In genomic region chr6:153872946-153873345, GRCh38 we compare ENCODE assay signal across 21 cellular contexts.
"Had no signal": no experiment of that assay in that cellular context is flagged by ENCODE, and none has a peak within 500 bp of the region (broad histone marks: within the 10 kb centered on the region; RNA-seq: fewer than 3 reads in every experiment).

No MANE protein-coding gene starts in this region.

- H3K9ac ChIP-seq: neural progenitor cell, parathyroid adenoma had no signal

- H3K79me2 ChIP-seq: parathyroid adenoma had no signal

- H3K4me1 ChIP-seq: heart right ventricle, neural progenitor cell, parathyroid adenoma, right atrium auricular region had no signal

- DNase-seq: activated CD4-positive, alpha-beta T cell treated with anti-CD3 and anti-CD28 coated beads, Interleukin-2, amount 50 U/mL, for 48 hours; activated CD8-positive, alpha-beta memory T cell treated with anti-CD3 and anti-CD28 coated beads, Interleukin-2, amount 10 ng/mL, durations not matched to agents 7 days and 5 days; activated gamma-delta T cell treated with Interleukin-2 at 50 U/mL for 16 hours; activated naive CD8-positive, alpha-beta T cell treated with anti-CD3 and anti-CD28 coated beads for 36 hours; activated T-cell treated with anti-CD3 and anti-CD28 coated beads, Interleukin-2, amount 50 U/mL, for 4 hours; effector CD4-positive, alpha-beta T cell; heart right ventricle; islet precursor cell; stimulated activated naive B cell treated with anti-CD40 and anti-IgM and Interleukin-4, amounts not matched to agents 10 μg/mL and 1 μg/mL and 100 μg/mL, for 72 hours; SW 1271 had no signal

- H3K4me2 ChIP-seq: neural progenitor cell, smooth muscle cell had no signal

- H3K27me3 ChIP-seq: heart right ventricle, neural progenitor cell, right atrium auricular region had no signal

- H3K4me3 Mint-ChIP-seq: activated CD8-positive, alpha-beta memory T cell treated with anti-CD3 and anti-CD28 coated beads, Interleukin-2, amount 10 ng/mL, durations not matched to agents 7 days and 5 days; activated naive CD8-positive, alpha-beta T cell treated with anti-CD3 and anti-CD28 coated beads for 36 hours; activated T-cell treated with anti-CD3 and anti-CD28 coated beads, Interleukin-2, amount 50 U/mL, for 4 hours; mesothelial cell of epicardium; neural progenitor cell; stimulated activated naive B cell treated with anti-CD40 and anti-IgM and Interleukin-4, amounts not matched to agents 10 μg/mL and 1 μg/mL and 100 μg/mL, for 72 hours; T-helper 2 cell treated with Interferon-gamma antibody and Interleukin-4, amounts not matched to agents 5 μg/mL and 100 μg/mL, for 36 hours; type B pancreatic cell had no signal

- H3K9me3 Mint-ChIP-seq: T-helper 2 cell treated with Interferon-gamma antibody and Interleukin-4, amounts not matched to agents 5 μg/mL and 100 μg/mL, for 36 hours had no signal

- H3K9me3 ChIP-seq: right atrium auricular region had no signal

- H3K36me3 Mint-ChIP-seq: activated CD8-positive, alpha-beta memory T cell treated with anti-CD3 and anti-CD28 coated beads, Interleukin-2, amount 10 ng/mL, durations not matched to agents 7 days and 5 days; activated naive CD8-positive, alpha-beta T cell treated with anti-CD3 and anti-CD28 coated beads for 36 hours; mesothelial cell of epicardium; neural progenitor cell; stimulated activated naive B cell treated with anti-CD40 and anti-IgM and Interleukin-4, amounts not matched to agents 10 μg/mL and 1 μg/mL and 100 μg/mL, for 72 hours; type B pancreatic cell had no signal

- H3K36me3 ChIP-seq: heart right ventricle, neural progenitor cell, right atrium auricular region had no signal

- H3K27ac Mint-ChIP-seq: activated CD8-positive, alpha-beta memory T cell treated with anti-CD3 and anti-CD28 coated beads, Interleukin-2, amount 10 ng/mL, durations not matched to agents 7 days and 5 days; activated naive CD8-positive, alpha-beta T cell treated with anti-CD3 and anti-CD28 coated beads for 36 hours; mesothelial cell of epicardium; neural progenitor cell; stimulated activated naive B cell treated with anti-CD40 and anti-IgM and Interleukin-4, amounts not matched to agents 10 μg/mL and 1 μg/mL and 100 μg/mL, for 72 hours; T-helper 2 cell treated with Interferon-gamma antibody and Interleukin-4, amounts not matched to agents 5 μg/mL and 100 μg/mL, for 36 hours; type B pancreatic cell had no signal

- FAIRE-seq: colon, endothelial cell of umbilical vein, frontal cortex had no signal

- ATAC-seq: activated CD4-positive, CD25-positive, alpha-beta regulatory T cell treated with anti-CD3 and anti-CD28 coated beads, Interleukin-2, amount 50 U/mL, for 24 hours; activated CD8-positive, alpha-beta memory T cell treated with anti-CD3 and anti-CD28 coated beads, Interleukin-2, amount 10 ng/mL, durations not matched to agents 7 days and 5 days; activated T-cell treated with anti-CD3 and anti-CD28 coated beads, Interleukin-2, amount 50 U/mL, for 4 hours; heart right ventricle; stimulated activated naive B cell treated with anti-CD40 and anti-IgM and Interleukin-4, amounts not matched to agents 10 μg/mL and 1 μg/mL and 100 μg/mL, for 72 hours had no signal

- H2AFZ ChIP-seq: neural progenitor cell, parathyroid adenoma had no signal

- H3K27ac ChIP-seq: heart right ventricle, neural progenitor cell, parathyroid adenoma, right atrium auricular region had no signal

- H3K4me1 Mint-ChIP-seq: activated CD8-positive, alpha-beta memory T cell treated with anti-CD3 and anti-CD28 coated beads, Interleukin-2, amount 10 ng/mL, durations not matched to agents 7 days and 5 days; mesothelial cell of epicardium; neural progenitor cell; stimulated activated naive B cell treated with anti-CD40 and anti-IgM and Interleukin-4, amounts not matched to agents 10 μg/mL and 1 μg/mL and 100 μg/mL, for 72 hours had no signal

- H3K4me3 ChIP-seq: heart right ventricle, neural progenitor cell, right atrium auricular region, smooth muscle cell had no signal

- H3K27me3 Mint-ChIP-seq: activated CD8-positive, alpha-beta memory T cell treated with anti-CD3 and anti-CD28 coated beads, Interleukin-2, amount 10 ng/mL, durations not matched to agents 7 days and 5 days; stimulated activated naive B cell treated with anti-CD40 and anti-IgM and Interleukin-4, amounts not matched to agents 10 μg/mL and 1 μg/mL and 100 μg/mL, for 72 hours; type B pancreatic cell had no signal
